ENCODE assay signal across 24 cellular contexts in the genomic region with DNA sequence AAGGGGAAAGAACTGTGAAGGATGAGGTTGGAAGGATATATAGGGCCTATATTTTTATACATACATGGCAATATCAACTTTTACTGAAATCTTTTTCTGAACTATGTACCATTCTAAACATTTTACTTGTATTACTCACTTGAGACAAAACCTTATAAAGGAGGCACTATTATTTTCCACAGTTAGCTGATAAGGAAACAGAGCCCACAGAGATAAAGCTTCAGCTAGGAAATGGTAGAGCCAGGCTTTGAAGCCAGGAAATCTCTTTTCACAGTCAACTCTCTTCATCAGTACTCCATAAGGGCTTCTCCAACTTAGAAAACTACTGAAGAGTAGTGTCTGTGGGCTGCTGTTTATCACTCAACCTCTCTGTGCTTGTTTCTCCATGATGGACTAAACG.
"Had no signal": no experiment of that assay in that cellular context is flagged by ENCODE, and none has a peak within 500 bp of the region (broad histone marks: within the 10 kb centered on the region; RNA-seq: fewer than 3 reads in every experiment).

No MANE protein-coding gene starts in this region.

- H3K9ac ChIP-seq: neural progenitor cell had no signal

- FAIRE-seq: endometrium, keratinocyte had no signal

- H3K27me3 ChIP-seq: gastrocnemius medialis, neural progenitor cell, ovary, sigmoid colon, tibial nerve, upper lobe of right lung, uterus had no signal

- H3K36me3 ChIP-seq: gastrocnemius medialis, neural progenitor cell, ovary, sigmoid colon, thoracic aorta, tibial nerve, upper lobe of right lung, uterus had no signal

- H3K4me1 ChIP-seq: gastrocnemius medialis, neural progenitor cell, psoas muscle, sigmoid colon, tibial nerve, upper lobe of right lung, uterus had no signal

- ATAC-seq: effector memory CD8-positive, alpha-beta T cell; gastrocnemius medialis; mucosa of descending colon; psoas muscle; right cardiac atrium; stimulated activated naive B cell treated with anti-CD40 and anti-IgM and Interleukin-4, amounts not matched to agents 10 μg/mL and 1 μg/mL and 100 μg/mL, for 72 hours; upper lobe of right lung had no signal

- DNase-seq: cortex of kidney; effector memory CD8-positive, alpha-beta T cell; foreskin fibroblast; gastrocnemius medialis; head of caudate nucleus; mucosa of descending colon; naive B cell; nucleus accumbens; ovary; posterior cingulate gyrus; psoas muscle; right cardiac atrium; sigmoid colon; stimulated activated CD4-positive, alpha-beta T cell treated with anti-CD3 and anti-CD28 coated beads, Interleukin-2, amount 100 ng/mL, for 24 hours; stimulated activated CD4-positive, alpha-beta T cell treated with anti-CD3 and anti-CD28 coated beads, Interleukin-4, amount 100 ng/mL, for 24 hours; stimulated activated naive B cell treated with anti-CD40 and anti-IgM and Interleukin-4, amounts not matched to agents 10 μg/mL and 1 μg/mL and 100 μg/mL, for 72 hours; upper lobe of right lung; uterus had no signal

- H2AFZ ChIP-seq: neural progenitor cell had no signal

- H3K4me2 ChIP-seq: neural progenitor cell had no signal

- H3K27ac ChIP-seq: gastrocnemius medialis, neural progenitor cell, ovary, psoas muscle, sigmoid colon, thoracic aorta, tibial nerve, upper lobe of right lung, uterus had no signal

- H3K4me3 ChIP-seq: gastrocnemius medialis, lung, mucosa of descending colon, neural progenitor cell, ovary, psoas muscle, sigmoid colon, thoracic aorta, tibial nerve, upper lobe of right lung, uterus had no signal

- H3K9me3 ChIP-seq: gastrocnemius medialis, mucosa of descending colon, ovary, psoas muscle, sigmoid colon, thoracic aorta, tibial nerve, upper lobe of right lung, uterus had no signal
